1 cellular context compared by ENCODE assay signal in the genomic region with DNA sequence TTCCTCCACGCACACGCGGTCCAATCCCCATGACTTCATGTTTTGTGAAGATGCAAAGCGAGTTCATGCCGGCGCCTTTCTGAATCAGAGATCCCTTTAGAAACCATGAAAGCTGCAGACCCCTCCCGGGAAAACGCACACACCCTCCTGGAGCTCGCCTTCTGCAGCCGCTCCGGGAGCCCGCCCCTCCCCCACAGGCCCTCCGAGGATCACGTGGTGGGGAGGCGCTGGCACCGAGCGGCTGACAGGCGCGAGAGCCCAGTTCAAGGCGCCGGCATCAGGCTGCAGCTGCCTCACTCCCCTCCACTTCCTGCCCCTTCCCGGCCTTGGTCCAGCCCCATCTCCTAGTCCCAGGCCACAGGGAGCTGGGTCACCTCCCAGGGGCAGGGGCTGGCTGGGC.
TF ChIP-seq lines count a peak whose summit lies in the region.

No MANE protein-coding gene starts in this region.

TF ChIP-seq in HEK293, 187 proteins besides CTCF, POLR2A, EP300 and RAD21:
- TF ChIP-seq ZBTB26 (tag by site-specific recombination; optimal IDR thresholded peaks at IDR 0.05): peak; percentile 15
